Comparison of ENCODE assay signal across 1 cellular context in the genomic region with DNA sequence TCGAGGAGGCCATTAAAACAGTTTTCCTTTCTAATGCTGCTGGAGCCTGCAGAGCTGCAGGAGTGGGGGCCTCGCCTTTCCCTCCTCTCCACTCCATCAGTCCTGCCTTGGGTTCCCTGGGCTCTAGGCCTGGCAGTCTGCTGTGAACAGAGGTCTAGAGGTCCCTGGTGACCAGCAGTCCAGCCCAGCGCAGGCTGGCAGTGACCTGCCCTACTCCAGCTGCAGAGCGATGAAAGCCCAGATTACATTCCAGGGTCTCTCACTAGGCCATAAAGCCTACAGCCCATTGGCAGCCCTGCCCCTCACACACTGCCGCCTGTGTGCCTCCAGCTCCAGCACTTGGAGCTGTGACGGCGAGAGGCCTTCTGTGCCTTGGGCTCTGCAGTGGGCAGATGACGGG.
TF ChIP-seq lines count a peak whose summit lies in the region.

No MANE protein-coding gene starts in this region.

TF ChIP-seq in HepG2, 621 proteins besides CTCF, POLR2A, EP300 and RAD21:
- TF ChIP-seq PBX3 (CRISPR knock-in tag; IDR thresholded peaks at IDR 0.05; ENCODE audit: borderline replicate concordance) (no peak), ZSCAN21 (CRISPR knock-in tag; IDR thresholded peaks at IDR 0.05; ENCODE audit: borderline replicate concordance) (0 out of 2 replicates have a peak, but pooled peaks have one; percentile 29), SRSF9 (IDR thresholded peaks at IDR 0.05; ENCODE audit: borderline replicate concordance, insufficient read depth, low read depth, low read length, poor library complexity, severe bottlenecking) (no peak), ZFP41 (CRISPR knock-in tag; IDR thresholded peaks at IDR 0.05; ENCODE audit: borderline replicate concordance) (no peak), ZNF407 (CRISPR knock-in tag; IDR thresholded peaks at IDR 0.05; ENCODE audit: not compliant biosample characterization) (no peak), CCDC6 (CRISPR knock-in tag; IDR thresholded peaks at IDR 0.05) (no peak)
- TF ChIP-seq, protein P1, sequence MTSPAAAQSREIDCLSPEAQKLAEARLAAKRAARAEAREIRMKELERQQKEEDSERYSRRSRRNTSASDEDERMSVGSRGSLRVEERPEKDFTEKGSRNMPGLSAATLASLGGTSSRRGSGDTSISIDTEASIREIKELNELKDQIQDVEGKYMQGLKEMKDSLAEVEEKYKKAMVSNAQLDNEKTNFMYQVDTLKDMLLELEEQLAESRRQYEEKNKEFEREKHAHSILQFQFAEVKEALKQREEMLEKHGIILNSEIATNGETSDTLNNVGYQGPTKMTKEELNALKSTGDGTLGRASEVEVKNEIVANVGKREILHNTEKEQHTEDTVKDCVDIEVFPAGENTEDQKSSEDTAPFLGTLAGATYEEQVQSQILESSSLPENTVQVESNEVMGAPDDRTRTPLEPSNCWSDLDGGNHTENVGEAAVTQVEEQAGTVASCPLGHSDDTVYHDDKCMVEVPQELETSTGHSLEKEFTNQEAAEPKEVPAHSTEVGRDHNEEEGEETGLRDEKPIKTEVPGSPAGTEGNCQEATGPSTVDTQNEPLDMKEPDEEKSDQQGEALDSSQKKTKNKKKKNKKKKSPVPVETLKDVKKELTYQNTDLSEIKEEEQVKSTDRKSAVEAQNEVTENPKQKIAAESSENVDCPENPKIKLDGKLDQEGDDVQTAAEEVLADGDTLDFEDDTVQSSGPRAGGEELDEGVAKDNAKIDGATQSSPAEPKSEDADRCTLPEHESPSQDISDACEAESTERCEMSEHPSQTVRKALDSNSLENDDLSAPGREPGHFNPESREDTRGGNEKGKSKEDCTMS (CRISPR knock-in tag; conservative IDR thresholded peaks at IDR 0.05), result no peak
